8 cellular contexts compared by ENCODE assay signal in the genomic region with DNA sequence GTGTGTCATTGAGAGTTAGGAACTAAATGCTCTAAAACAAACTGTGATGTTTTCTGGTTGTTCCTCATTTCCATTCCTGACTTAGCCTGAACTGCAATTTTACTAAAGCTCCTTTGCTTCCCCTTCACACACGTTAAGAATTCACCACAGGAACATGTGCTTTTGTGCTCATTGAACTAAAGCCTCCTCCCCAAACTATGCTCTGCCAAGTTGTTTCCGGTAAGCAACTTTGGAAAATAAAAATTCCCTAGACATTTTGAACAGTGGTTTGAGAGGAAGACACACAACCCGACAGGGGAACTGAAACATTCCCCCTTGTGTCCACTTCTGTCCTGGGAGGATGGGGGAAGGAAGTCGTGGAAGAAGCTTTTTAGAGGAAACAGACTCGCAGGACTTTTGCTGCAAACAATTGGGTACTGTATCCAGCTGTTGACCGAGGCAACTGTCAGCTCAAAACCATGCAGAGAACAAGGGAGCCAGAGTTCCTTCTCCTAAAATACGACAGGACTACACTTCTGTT.
DNase-seq lines count a peak whose midpoint lies in the region; ATAC-seq, FAIRE-seq and TF ChIP-seq lines count a peak whose summit lies in the region.

No MANE protein-coding gene starts in this region.

- H3K9me3 ChIP-seq in osteoblast (ENCODE audit: low read depth, low read length), result no peaks in the 10 kb centered on the region

- H4K20me1 ChIP-seq in osteoblast (ENCODE audit: insufficient read depth, low read length), result no peaks in the 10 kb centered on the region

- DNase-seq in GM19239 (ENCODE audit: insufficient read length, low spot score) (no peak), SIG-M5 (lab: John Stamatoyannopoulos, UW) (peak; percentile 62), fibroblast of mammary gland (ENCODE audit: low read depth) (peak; percentile 58), osteoblast (ENCODE audit: insufficient read length, low spot score, missing footprints) (peak; percentile 58), HPDE6-E6E7 (ENCODE audit: extremely low spot score) (no peak), activated gamma-delta T cell treated with Interleukin-2 at 50 U/mL for 16 hours (no peak)

- H3K4me2 ChIP-seq in osteoblast (ENCODE audit: insufficient read depth, low read length), result peak overlapping the region; percentile 78

- H3K27me3 ChIP-seq in osteoblast (ENCODE audit: insufficient read depth, low read length), result no peaks in the 10 kb centered on the region

- no peak overlapping the region for H3K4me3 ChIP-seq in fibroblast of mammary gland (ENCODE audit: control insufficient read depth, low read depth, low read length)
- peak overlapping the region; percentile 56 for H3K4me3 ChIP-seq in osteoblast (ENCODE audit: insufficient read depth, low read length)

- ATAC-seq in GM18858 (IDR thresholded peaks at IDR 0.05; ENCODE audit: unreplicated experiment) (no peak), HG02938 (IDR thresholded peaks at IDR 0.05; ENCODE audit: unreplicated experiment) (no peak)

- TF ChIP-seq CTCF in fibroblast of mammary gland (conservative IDR thresholded peaks at IDR 0.05; ENCODE audit: control insufficient read depth, insufficient read depth, low read depth, low read length) (no peak), osteoblast (IDR thresholded peaks at IDR 0.05; ENCODE audit: extremely low read depth, low read depth, low read length) (no peak)

- H2AFZ ChIP-seq in osteoblast (ENCODE audit: low read length), result peak overlapping the region; percentile 73

- peak overlapping the region; percentile 45 for H3K27ac ChIP-seq in osteoblast (ENCODE audit: low read depth, low read length)

- peaks cover 22% of the 10 kb centered on the region for H3K4me1 ChIP-seq in osteoblast (ENCODE audit: insufficient read depth, low read length)

- FAIRE-seq in GM19239 (lab: Jason Lieb, UNC), result peak; percentile 73

- H3K79me2 ChIP-seq in osteoblast (ENCODE audit: insufficient read depth, low read length), result peaks cover 12% of the 10 kb centered on the region

- no peaks in the 10 kb centered on the region for H3K36me3 ChIP-seq in osteoblast (ENCODE audit: insufficient read depth, low read length)

Comparison
In these comparisons a context has a peak if more than half of its experiments do, and no peak if none do; other contexts are left out.
1. DNase-seq: peak in SIG-M5 (single experiment), fibroblast of mammary gland (single experiment) and osteoblast (single experiment); none in GM19239 (single experiment), HPDE6-E6E7 (single experiment) and activated gamma-delta T cell treated with Interleukin-2 at 50 U/mL for 16 hours (single experiment).